In the genomic region with DNA sequence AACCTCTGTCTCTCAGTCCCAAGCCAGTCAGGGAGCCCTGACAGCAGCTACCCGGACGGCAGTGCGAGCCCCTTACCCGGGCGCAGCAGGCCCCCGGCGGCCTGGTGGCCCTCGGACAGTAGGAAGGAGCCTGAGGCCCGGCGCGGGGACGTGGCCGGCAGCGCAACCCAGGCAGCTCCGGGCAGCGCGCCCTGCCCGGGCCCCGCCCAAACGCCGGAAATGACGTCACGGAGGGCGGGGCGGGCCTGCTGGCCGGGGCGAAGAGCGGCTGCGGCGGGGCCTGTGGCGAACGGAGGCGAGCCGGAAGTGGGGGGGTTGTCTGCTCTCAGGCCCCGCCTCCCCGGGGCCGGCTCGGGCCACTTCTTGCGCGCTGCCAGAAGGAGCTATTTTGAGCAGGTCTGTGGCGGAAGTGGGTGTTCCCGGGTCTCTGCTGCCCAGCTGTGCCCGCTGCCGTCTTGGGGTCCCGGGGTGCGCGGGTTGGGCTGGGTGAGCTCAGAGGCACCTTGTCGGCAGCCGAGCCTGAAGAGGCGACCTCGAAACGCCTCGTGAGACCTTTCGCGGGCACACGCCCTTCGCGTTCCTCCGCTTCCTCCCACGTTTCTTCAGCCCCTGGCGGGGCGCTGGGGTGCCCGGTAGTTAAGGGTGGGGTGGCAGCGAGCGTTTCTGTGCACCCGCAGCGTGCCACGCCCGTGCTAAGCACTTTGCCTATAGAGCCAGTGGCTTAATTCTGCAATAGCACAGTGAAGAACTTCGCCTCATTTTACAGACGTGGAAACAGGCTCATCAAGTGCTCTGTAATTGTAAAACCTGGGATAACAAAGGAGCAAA, we compare ENCODE assay signal across 8 cellular contexts. TPM values are rescaled to one million over a fixed set of nuclear protein-coding genes. Genes with fewer than 3 reads are reported as not detected.
DNase-seq lines count a peak whose midpoint lies in the region; ATAC-seq and TF ChIP-seq lines count a peak whose summit lies in the region.

A gene (minus strand): TSS at position 193 of the 828 bp plus-strand sequence. CDS start 8,206 bp downstream, outside the sequence.

- peaks cover 18 to 39% of the 10 kb centered on the region in 2 donors for H3K4me1 ChIP-seq in thoracic aorta (ENCODE audit: control insufficient read depth in 1 of 2, low read depth in 2 of 2)

- H3K36me3 Mint-ChIP-seq in activated naive CD8-positive, alpha-beta T cell, result peaks cover 2% of the 10 kb centered on the region
- H3K36me3 Mint-ChIP-seq in glutamatergic neuron (ENCODE audit: unreplicated experiment) (no peaks in the 10 kb centered on the region), osteocyte (ENCODE audit: unreplicated experiment) (peaks cover 9% of the 10 kb centered on the region)

- peak; percentile 94 for DNase-seq in NCI-H1105 treated with DMSO at 0.1 percent for 48 hours (lab: John Stamatoyannopoulos, UW)
- DNase-seq in SKM-1 treated with dmso at 0.1 percent for 144 hours (lab: John Stamatoyannopoulos, UW; ENCODE audit: unreplicated experiment), result peak; percentile 95
- DNase-seq in glutamatergic neuron, result peak; percentile 96
- peak; percentile 98 for DNase-seq in osteocyte (ENCODE audit: extremely low spot score, unreplicated experiment)
- DNase-seq in thoracic aorta (ENCODE audit: low spot score), result peak; percentile 79

- peaks cover 9% of the 10 kb centered on the region for H3K36me3 ChIP-seq in thoracic aorta

- H3K27ac ChIP-seq in thoracic aorta, result peak within 1 kb of the TSS; percentile 98

- ATAC-seq in HG02642 (IDR thresholded peaks at IDR 0.05; ENCODE audit: poor library complexity, unreplicated experiment) (peak; percentile 86), thoracic aorta (ENCODE audit: insufficient number of reproducible peaks, low FRiP score, low read depth) (peak; percentile 89)

- peak within 1 kb of the TSS; percentile 90 for H3K4me3 ChIP-seq in thoracic aorta

- peak; percentile 91 for TF ChIP-seq POLR2A in GM10847 (IDR thresholded peaks at IDR 0.05; ENCODE audit: extremely low read depth, insufficient read length)

- no peaks in the 10 kb centered on the region for H3K9me3 Mint-ChIP-seq in activated naive CD8-positive, alpha-beta T cell (ENCODE audit: low read depth)
- H3K9me3 Mint-ChIP-seq in glutamatergic neuron (ENCODE audit: unreplicated experiment), result no peaks in the 10 kb centered on the region
- H3K9me3 Mint-ChIP-seq in osteocyte (ENCODE audit: unreplicated experiment), result no peaks in the 10 kb centered on the region

- peak within 1 kb of the TSS; percentile 96 for H3K27ac Mint-ChIP-seq in activated naive CD8-positive, alpha-beta T cell
- H3K27ac Mint-ChIP-seq in glutamatergic neuron (ENCODE audit: unreplicated experiment) (peak within 1 kb of the TSS; percentile 99), osteocyte (ENCODE audit: unreplicated experiment) (peak within 1 kb of the TSS; percentile 97)

- no peaks in the 10 kb centered on the region for H3K27me3 Mint-ChIP-seq in activated naive CD8-positive, alpha-beta T cell
- H3K27me3 Mint-ChIP-seq in glutamatergic neuron (ENCODE audit: unreplicated experiment) (peaks cover 4% of the 10 kb centered on the region), osteocyte (ENCODE audit: unreplicated experiment) (no peaks in the 10 kb centered on the region)

- H3K4me1 Mint-ChIP-seq in activated naive CD8-positive, alpha-beta T cell (ENCODE audit: low read depth), result peaks cover 26% of the 10 kb centered on the region
- H3K4me1 Mint-ChIP-seq in glutamatergic neuron (ENCODE audit: low read depth, unreplicated experiment), result peaks cover 18% of the 10 kb centered on the region
- H3K4me1 Mint-ChIP-seq in osteocyte (ENCODE audit: unreplicated experiment), result peaks cover 33% of the 10 kb centered on the region

- no peaks in the 10 kb centered on the region for H3K27me3 ChIP-seq in thoracic aorta (replicated peaks; ENCODE audit: insufficient read depth)

- TF ChIP-seq CTCF in glutamatergic neuron (IDR thresholded peaks at IDR 0.05; ENCODE audit: partially characterized antibody, unreplicated experiment) (no peak), osteocyte (IDR thresholded peaks at IDR 0.05) (no peak), thoracic aorta (IDR thresholded peaks at IDR 0.05) (peak; percentile 14)

- H3K9me3 ChIP-seq in thoracic aorta, result no peaks in the 10 kb centered on the region

- H3K4me3 Mint-ChIP-seq in activated naive CD8-positive, alpha-beta T cell, result peak within 1 kb of the TSS; percentile 95
- H3K4me3 Mint-ChIP-seq in glutamatergic neuron (ENCODE audit: unreplicated experiment) (peak within 1 kb of the TSS; percentile 99), osteocyte (ENCODE audit: unreplicated experiment) (peak within 1 kb of the TSS; percentile 96)

RNA-seq across cellular contexts. Expression of the gene that starts here (rescaled TPM):
- total RNA-seq in glutamatergic neuron (ENCODE audit: unreplicated experiment) (58.4 TPM), osteocyte (70.1 and 80.9 TPM in 2 replicates), thoracic aorta (10 to 100 TPM; 37.9 to 63.0 TPM)

Comparison
In these comparisons a context has a peak if more than half of its experiments do, and no peak if none do; other contexts are left out.
1. Peak in every context shown above with its lines: DNase-seq, ATAC-seq, H3K4me3 ChIP-seq and H3K27ac ChIP-seq.